Comparison of ENCODE assay signal across 6 cellular contexts in the genomic region with DNA sequence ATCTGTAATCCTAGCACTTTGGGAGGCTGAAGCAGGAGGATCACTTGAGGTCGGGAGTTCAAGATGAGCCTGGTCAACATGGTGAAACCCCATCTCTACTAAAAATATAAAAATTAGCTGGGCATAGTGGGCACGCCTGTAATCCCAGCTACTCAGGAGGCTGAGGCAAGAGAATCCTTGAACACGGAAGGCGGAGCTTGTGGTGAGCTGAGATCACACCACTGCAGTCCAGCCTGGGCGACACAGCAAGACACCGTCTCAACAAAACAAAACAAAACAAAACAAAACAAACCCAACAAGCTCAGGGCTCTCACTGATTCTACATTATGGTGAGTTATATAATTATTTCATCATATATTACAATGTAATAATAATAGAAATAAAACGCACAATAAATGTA. TPM values are rescaled to one million over a fixed set of nuclear protein-coding genes. Genes with fewer than 3 reads are reported as not detected.
"Had no signal": no experiment of that assay in that cellular context is flagged by ENCODE, and none has a peak within 500 bp of the region (broad histone marks: within the 10 kb centered on the region; RNA-seq: fewer than 3 reads in every experiment).

No MANE protein-coding gene starts in this region.

RNA-seq across cellular contexts. Expression of a gene that starts 4.2 kb away (rescaled TPM):
- total RNA-seq: natural killer cell, neural crest cell, osteocyte, progenitor cell of endocrine pancreas, skeletal muscle tissue had no signal
- polyA plus RNA-seq: neural cell had no signal

RNA-seq across cellular contexts. Expression of a gene that starts 25.6 kb away (rescaled TPM):
- polyA plus RNA-seq: neural cell had no signal
